ENCODE assay signal across 8 cellular contexts in the genomic region with DNA sequence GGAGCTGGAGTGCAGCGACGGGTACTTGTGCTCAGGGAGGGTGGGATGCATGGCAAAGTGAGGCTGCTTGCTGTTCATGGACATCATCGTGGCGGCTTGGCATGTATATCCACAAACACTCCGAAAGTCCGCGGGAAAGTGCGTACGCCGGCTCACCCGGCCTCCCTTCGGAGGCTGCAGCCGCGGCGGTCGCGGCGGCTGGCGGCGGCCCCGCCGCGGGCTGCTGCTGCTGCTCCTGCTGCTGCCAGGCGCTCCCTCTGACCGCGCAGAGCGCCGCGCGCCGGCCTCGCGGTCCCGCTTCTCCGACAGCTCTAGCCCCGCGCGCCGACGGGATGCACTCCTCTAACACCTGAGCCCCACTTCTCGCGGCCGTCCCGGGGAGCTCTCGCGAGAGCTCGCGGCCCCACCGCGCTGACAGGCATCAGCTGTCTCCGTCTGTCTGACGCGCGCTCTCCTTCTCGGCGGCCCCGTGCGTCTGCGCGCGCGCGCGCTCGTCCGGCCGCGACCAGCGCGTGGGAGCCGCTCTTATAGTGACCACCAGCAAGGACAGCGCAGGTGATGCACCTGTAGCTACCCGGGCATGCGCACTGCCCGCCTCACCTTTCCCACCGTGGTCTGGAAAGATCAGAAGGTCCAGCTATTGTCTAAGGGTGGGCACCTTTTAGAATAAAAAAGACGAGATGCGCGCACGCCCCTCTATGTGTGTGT. TPM values are rescaled to one million over a fixed set of nuclear protein-coding genes. Genes with fewer than 3 reads are reported as not detected.
DNase-seq lines count a peak whose midpoint lies in the region; ATAC-seq and TF ChIP-seq lines count a peak whose summit lies in the region.

Gene POU4F1 (minus strand): TSS at position 313 of the 708 bp plus-strand sequence. CDS start 226 bp downstream, at position 87.

- H3K4me3 ChIP-seq in right cardiac atrium (ENCODE audit: low read length) (peak within 1 kb of the TSS; percentile 44), skin epidermis (peak within 1 kb of the TSS; percentile 6 to 43 (median 31))

- peaks cover 18% of the 10 kb centered on the region for H3K9me3 ChIP-seq in CD4-positive, alpha-beta T cell (ENCODE audit: control insufficient read depth, low read length)
- H3K9me3 ChIP-seq in right cardiac atrium (ENCODE audit: control insufficient read depth, low read length), result no peaks in the 10 kb centered on the region

- H3K27ac Mint-ChIP-seq in CD4-positive, alpha-beta T cell, result peak within 1 kb of the TSS; percentile 63
- peak within 1 kb of the TSS; percentile 85 for H3K27ac Mint-ChIP-seq in activated T-cell treated with anti-CD3 and anti-CD28 coated beads, Interleukin-2, amount 50 U/mL, for 24 hours

- TF ChIP-seq CTCF in CD4-positive, alpha-beta T cell (IDR thresholded peaks at IDR 0.05), result no peak

- H3K9me3 Mint-ChIP-seq in CD4-positive, alpha-beta T cell, result peaks cover 2% of the 10 kb centered on the region
- H3K9me3 Mint-ChIP-seq in activated T-cell treated with anti-CD3 and anti-CD28 coated beads, Interleukin-2, amount 50 U/mL, for 24 hours, result peaks cover 1% of the 10 kb centered on the region

- peaks cover 53% of the 10 kb centered on the region for H3K4me1 Mint-ChIP-seq in CD4-positive, alpha-beta T cell (ENCODE audit: low read depth)
- peaks cover 46% of the 10 kb centered on the region for H3K4me1 Mint-ChIP-seq in activated T-cell treated with anti-CD3 and anti-CD28 coated beads, Interleukin-2, amount 50 U/mL, for 24 hours (ENCODE audit: low read depth)

- H3K4me3 Mint-ChIP-seq in CD4-positive, alpha-beta T cell, result peak within 1 kb of the TSS; percentile 90
- H3K4me3 Mint-ChIP-seq in activated T-cell treated with anti-CD3 and anti-CD28 coated beads, Interleukin-2, amount 50 U/mL, for 24 hours, result peak within 1 kb of the TSS; percentile 73

- peaks cover 8% of the 10 kb centered on the region for H3K4me1 ChIP-seq in right cardiac atrium (ENCODE audit: control insufficient read depth, insufficient read depth, low read length)

- peak in 5 of 10 experiments; percentile 40 to 58 (median 50) for DNase-seq in CD4-positive, alpha-beta T cell
- DNase-seq in NCI-H774 (lab: John Stamatoyannopoulos, UW), result peak; percentile 68
- DNase-seq in activated T-cell treated with anti-CD3 and anti-CD28 coated beads, Interleukin-2, amount 50 U/mL, for 24 hours, result peak; percentile 76
- peak; percentile 32 to 65 (median 61) for DNase-seq in right cardiac atrium
- no peak for DNase-seq in SIG-M5 treated with dmso at 0.1 percent for 504 hours (lab: John Stamatoyannopoulos, UW; ENCODE audit: unreplicated experiment)

- POLR2A ChIA-PET in CD4-positive, alpha-beta T cell (lab: Charles Lee), result no interaction called here

- peak; percentile 74 for ATAC-seq in CD4-positive, alpha-beta T cell (ENCODE audit: poor library complexity)
- ATAC-seq in GM19452 (IDR thresholded peaks at IDR 0.05; ENCODE audit: unreplicated experiment) (peak; percentile 92), HG03520 (IDR thresholded peaks at IDR 0.05; ENCODE audit: unreplicated experiment) (peak; percentile 93), right cardiac atrium (peak in 1 of 2 donors; percentile 34)

- intact Hi-C loops in CD4-positive, alpha-beta T cell (cut with DNase I, micrococcal nuclease), result no loop called here
- intact Hi-C loops in right cardiac atrium (cut with DNase I), result no loop called here

- 1% methylated on average over 80 of the region's 80 CpGs for WGBS in right cardiac atrium

- H3K27ac ChIP-seq in CD4-positive, alpha-beta T cell (ENCODE audit: low read depth, low read length), result no peak within 1 kb of the TSS
- H3K27ac ChIP-seq in right cardiac atrium (ENCODE audit: low read length) (no peak within 1 kb of the TSS), skin epidermis (no peak within 1 kb of the TSS)

- CTCF ChIA-PET in CD4-positive, alpha-beta T cell (lab: Charles Lee), result interaction anchor here (0.7 kb wide), 1 partner anchor 375 kb away, joined by 4 read pairs; no protein-coding TSS in a partner anchor

- peaks cover 7% of the 10 kb centered on the region for H3K36me3 Mint-ChIP-seq in CD4-positive, alpha-beta T cell (ENCODE audit: low read depth)
- H3K36me3 Mint-ChIP-seq in activated T-cell treated with anti-CD3 and anti-CD28 coated beads, Interleukin-2, amount 50 U/mL, for 24 hours (ENCODE audit: low read depth), result no peaks in the 10 kb centered on the region

- peaks cover 92% of the 10 kb centered on the region for H3K27me3 Mint-ChIP-seq in CD4-positive, alpha-beta T cell
- peaks cover 92% of the 10 kb centered on the region for H3K27me3 Mint-ChIP-seq in activated T-cell treated with anti-CD3 and anti-CD28 coated beads, Interleukin-2, amount 50 U/mL, for 24 hours

- peaks cover 95% of the 10 kb centered on the region for H3K27me3 ChIP-seq in CD4-positive, alpha-beta T cell (ENCODE audit: control insufficient read depth, insufficient read depth, low read length)
- H3K27me3 ChIP-seq in right cardiac atrium (ENCODE audit: control insufficient read depth, insufficient read depth), result peaks cover 8% of the 10 kb centered on the region

RNA-seq across cellular contexts. Expression of gene POU4F1, which starts in this region (rescaled TPM):
- under 1 TPM; 0.11 to 0.14 TPM for total RNA-seq in CD4-positive, alpha-beta T cell
- not detected for total RNA-seq in right cardiac atrium
- not detected for polyA plus RNA-seq in right cardiac atrium

Comparison
In these comparisons a context has a peak if more than half of its experiments do, and no peak if none do; other contexts are left out.
1. Peak in ATAC-seq in CD4-positive, alpha-beta T cell; RNA of the gene not detected or under 1 TPM.
2. Peak in DNase-seq and H3K4me3 ChIP-seq in right cardiac atrium; RNA of the gene not detected or under 1 TPM.